1 cellular context compared by ENCODE assay signal in the genomic region with DNA sequence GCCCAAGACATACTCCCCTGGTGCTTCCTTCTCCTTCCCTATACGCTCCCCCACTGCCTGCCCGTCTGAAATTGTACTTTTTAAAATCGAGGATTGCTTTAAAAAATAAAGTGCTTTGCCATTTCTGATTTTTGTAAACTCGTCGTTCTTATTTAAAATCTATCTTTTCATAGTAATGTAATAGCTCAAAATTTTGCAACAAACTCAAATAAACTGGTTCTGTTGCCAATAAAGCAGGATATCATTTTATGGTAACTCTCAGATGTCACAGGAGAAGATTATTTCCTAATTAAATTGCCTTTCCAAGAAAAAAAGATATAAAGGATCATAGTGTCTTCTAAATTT.
TF ChIP-seq lines count a peak whose summit lies in the region.

No MANE protein-coding gene starts in this region.

TF ChIP-seq in GM23338, 12 proteins besides CTCF, POLR2A, EP300 and RAD21 (continued from another document):
- TF ChIP-seq JUNB (IDR thresholded peaks at IDR 0.05; ENCODE audit: unreplicated experiment) (no peak), ZNF114 (CRISPR knock-in tag; IDR thresholded peaks at IDR 0.05) (no peak), CREB1 (CRISPR knock-in tag; IDR thresholded peaks at IDR 0.05; ENCODE audit: low read depth) (no peak), ZNF331 (CRISPR knock-in tag; IDR thresholded peaks at IDR 0.05; ENCODE audit: low read depth) (no peak)
- TF ChIP-seq, protein P1, sequence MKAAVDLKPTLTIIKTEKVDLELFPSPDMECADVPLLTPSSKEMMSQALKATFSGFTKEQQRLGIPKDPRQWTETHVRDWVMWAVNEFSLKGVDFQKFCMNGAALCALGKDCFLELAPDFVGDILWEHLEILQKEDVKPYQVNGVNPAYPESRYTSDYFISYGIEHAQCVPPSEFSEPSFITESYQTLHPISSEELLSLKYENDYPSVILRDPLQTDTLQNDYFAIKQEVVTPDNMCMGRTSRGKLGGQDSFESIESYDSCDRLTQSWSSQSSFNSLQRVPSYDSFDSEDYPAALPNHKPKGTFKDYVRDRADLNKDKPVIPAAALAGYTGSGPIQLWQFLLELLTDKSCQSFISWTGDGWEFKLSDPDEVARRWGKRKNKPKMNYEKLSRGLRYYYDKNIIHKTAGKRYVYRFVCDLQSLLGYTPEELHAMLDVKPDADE (IDR thresholded peaks at IDR 0.05), result no peak
- TF ChIP-seq, protein P2, sequence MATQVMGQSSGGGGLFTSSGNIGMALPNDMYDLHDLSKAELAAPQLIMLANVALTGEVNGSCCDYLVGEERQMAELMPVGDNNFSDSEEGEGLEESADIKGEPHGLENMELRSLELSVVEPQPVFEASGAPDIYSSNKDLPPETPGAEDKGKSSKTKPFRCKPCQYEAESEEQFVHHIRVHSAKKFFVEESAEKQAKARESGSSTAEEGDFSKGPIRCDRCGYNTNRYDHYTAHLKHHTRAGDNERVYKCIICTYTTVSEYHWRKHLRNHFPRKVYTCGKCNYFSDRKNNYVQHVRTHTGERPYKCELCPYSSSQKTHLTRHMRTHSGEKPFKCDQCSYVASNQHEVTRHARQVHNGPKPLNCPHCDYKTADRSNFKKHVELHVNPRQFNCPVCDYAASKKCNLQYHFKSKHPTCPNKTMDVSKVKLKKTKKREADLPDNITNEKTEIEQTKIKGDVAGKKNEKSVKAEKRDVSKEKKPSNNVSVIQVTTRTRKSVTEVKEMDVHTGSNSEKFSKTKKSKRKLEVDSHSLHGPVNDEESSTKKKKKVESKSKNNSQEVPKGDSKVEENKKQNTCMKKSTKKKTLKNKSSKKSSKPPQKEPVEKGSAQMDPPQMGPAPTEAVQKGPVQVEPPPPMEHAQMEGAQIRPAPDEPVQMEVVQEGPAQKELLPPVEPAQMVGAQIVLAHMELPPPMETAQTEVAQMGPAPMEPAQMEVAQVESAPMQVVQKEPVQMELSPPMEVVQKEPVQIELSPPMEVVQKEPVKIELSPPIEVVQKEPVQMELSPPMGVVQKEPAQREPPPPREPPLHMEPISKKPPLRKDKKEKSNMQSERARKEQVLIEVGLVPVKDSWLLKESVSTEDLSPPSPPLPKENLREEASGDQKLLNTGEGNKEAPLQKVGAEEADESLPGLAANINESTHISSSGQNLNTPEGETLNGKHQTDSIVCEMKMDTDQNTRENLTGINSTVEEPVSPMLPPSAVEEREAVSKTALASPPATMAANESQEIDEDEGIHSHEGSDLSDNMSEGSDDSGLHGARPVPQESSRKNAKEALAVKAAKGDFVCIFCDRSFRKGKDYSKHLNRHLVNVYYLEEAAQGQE (IDR thresholded peaks at IDR 0.05; ENCODE audit: unreplicated experiment), result no peak
TF ChIP-seq in GM23338: peak in this region for 0.
